In genomic region chr13:35964764-35965163, GRCh38 we compare ENCODE assay signal across 21 cellular contexts.
DNase-seq lines count a peak whose midpoint lies in the region; ATAC-seq and TF ChIP-seq lines count a peak whose summit lies in the region.
"Had no signal": no experiment of that assay in that cellular context is flagged by ENCODE, and none has a peak within 500 bp of the region (broad histone marks: within the 10 kb centered on the region; RNA-seq: fewer than 3 reads in every experiment).

No MANE protein-coding gene starts in this region.

- no TSS peak for BruUV-seq in OCI-LY7 (replicated peaks; lab: Mats Ljungman, UMichigan)

- H3K79me2 ChIP-seq in OCI-LY7 (ENCODE audit: insufficient read depth, low read depth, low read length) = no peaks in the 10 kb centered on the region

- ATAC-seq in GM18909 (IDR thresholded peaks at IDR 0.05; ENCODE audit: poor library complexity, unreplicated experiment) = no peak
- ATAC-seq in activated T-helper 17 cell treated with anti-CD3 and anti-CD28 coated beads, Interleukin-2, amount 50 U/mL, for 72 hours (replicated peaks) = no peak
- ATAC-seq: foreskin keratinocyte, upper lobe of right lung had no signal

- intact Hi-C loops in OCI-LY7 (cut with micrococcal nuclease; ENCODE audit: unreplicated experiment) = no loop called here

- no peaks in the 10 kb centered on the region for H3K9me2 ChIP-seq in OCI-LY7 (ENCODE audit: insufficient read depth, low read length)

- CTCF ChIA-PET in OCI-LY7 (lab: Charles Lee; ENCODE audit: unreplicated experiment) = no interaction called here

- no peak overlapping the region for H3K9ac ChIP-seq in SK-N-MC (ENCODE audit: insufficient read length)

- no peak for TF ChIP-seq CTCF in AG10803 (conservative IDR thresholded peaks at IDR 0.05; ENCODE audit: low read length)
- no peak for TF ChIP-seq CTCF in nephron (IDR thresholded peaks at IDR 0.05; ENCODE audit: unreplicated experiment in 3 of 3)
- TF ChIP-seq CTCF in OCI-LY7 (conservative IDR thresholded peaks at IDR 0.05; ENCODE audit: low read length) = no peak
- no peak for TF ChIP-seq CTCF in WERI-Rb-1 (IDR thresholded peaks at IDR 0.05; ENCODE audit: low read depth, low read length)

- H3K36me3 Mint-ChIP-seq in nephron (ENCODE audit: low read depth) = peaks cover 17% of the 10 kb centered on the region
- no peaks in the 10 kb centered on the region for H3K36me3 Mint-ChIP-seq in activated T-helper 17 cell treated with anti-CD3 and anti-CD28 coated beads, Interleukin-2, amount 50 U/mL, for 72 hours (ENCODE audit: low read depth)
- H3K36me3 Mint-ChIP-seq: activated naive CD8-positive, alpha-beta T cell had no signal

- H3K9me3 Mint-ChIP-seq in nephron = peaks cover 24% of the 10 kb centered on the region
- H3K9me3 Mint-ChIP-seq in activated T-helper 17 cell treated with anti-CD3 and anti-CD28 coated beads, Interleukin-2, amount 50 U/mL, for 72 hours = peaks cover 9% of the 10 kb centered on the region

- H3K27me3 Mint-ChIP-seq in nephron (ENCODE audit: low read depth) = no peaks in the 10 kb centered on the region
- peaks cover 8% of the 10 kb centered on the region for H3K27me3 Mint-ChIP-seq in activated T-helper 17 cell treated with anti-CD3 and anti-CD28 coated beads, Interleukin-2, amount 50 U/mL, for 72 hours
- H3K27me3 Mint-ChIP-seq: activated naive CD8-positive, alpha-beta T cell had no signal

- no peaks in the 10 kb centered on the region for H4K20me1 ChIP-seq in OCI-LY7 (ENCODE audit: insufficient read depth, low read length)

- peak overlapping the region; percentile 83 to 89 (median 84) for H3K27ac Mint-ChIP-seq in nephron
- H3K27ac Mint-ChIP-seq in activated T-helper 17 cell treated with anti-CD3 and anti-CD28 coated beads, Interleukin-2, amount 50 U/mL, for 72 hours = no peak overlapping the region
- H3K27ac Mint-ChIP-seq: activated naive CD8-positive, alpha-beta T cell; T-helper 1 cell treated with Interleukin-12 subunit alpha and Interleukin-12 subunit beta and Interleukin-4 antibody, amounts not matched to agents 30 μg/mL and 1 μg/mL, for 36 hours had no signal

- H2AFZ ChIP-seq in OCI-LY7 (ENCODE audit: low read length) = no peak overlapping the region

- H3K4me3 Mint-ChIP-seq in nephron = peak overlapping the region in 2 of 3 experiments; percentile 3 to 4
- no peak overlapping the region for H3K4me3 Mint-ChIP-seq in activated T-helper 17 cell treated with anti-CD3 and anti-CD28 coated beads, Interleukin-2, amount 50 U/mL, for 72 hours
- H3K4me3 Mint-ChIP-seq: activated naive CD8-positive, alpha-beta T cell; neural crest cell; T-helper 1 cell treated with Interleukin-12 subunit alpha and Interleukin-12 subunit beta and Interleukin-4 antibody, amounts not matched to agents 30 μg/mL and 1 μg/mL, for 36 hours had no signal

- no peaks in the 10 kb centered on the region for H3K4me1 ChIP-seq in OCI-LY7 (ENCODE audit: insufficient read depth, low read length, poor library complexity, severe bottlenecking)
- H3K4me1 ChIP-seq: foreskin keratinocyte, upper lobe of right lung had no signal

- no peak overlapping the region for H3K4me3 ChIP-seq in AG10803 (ENCODE audit: low read length)
- H3K4me3 ChIP-seq in SK-N-MC = peak overlapping the region; percentile 59
- H3K4me3 ChIP-seq in OCI-LY7 (ENCODE audit: low read depth, low read length, poor library complexity, severe bottlenecking) = no peak overlapping the region
- no peak overlapping the region for H3K4me3 ChIP-seq in WERI-Rb-1 (ENCODE audit: low read depth, low read length)
- H3K4me3 ChIP-seq: right atrium auricular region, upper lobe of right lung had no signal

- peaks cover 55% of the 10 kb centered on the region for H3K4me1 Mint-ChIP-seq in nephron
- H3K4me1 Mint-ChIP-seq in activated T-helper 17 cell treated with anti-CD3 and anti-CD28 coated beads, Interleukin-2, amount 50 U/mL, for 72 hours = no peaks in the 10 kb centered on the region

- DNase-seq in AG10803 (ENCODE audit: low read depth) = peak; percentile 75
- no peak for DNase-seq in SK-N-MC (ENCODE audit: low read depth, low spot score)
- peak; percentile 92 for DNase-seq in fibroblast of gingiva (ENCODE audit: low read depth)
- DNase-seq in OCI-LY7 (ENCODE audit: low spot score) = no peak
- DNase-seq in WERI-Rb-1 = no peak
- DNase-seq: activated CD4-positive, alpha-beta T cell treated with anti-CD3 and anti-CD28 coated beads for 48 hours; activated T-cell treated with anti-CD3 and anti-CD28 coated beads, Interleukin-2, amount 50 U/mL, for 1 hour; AML-193; foreskin keratinocyte; mesendoderm; NCI-H2029; NCI-H524 treated with DMSO at 0.1 percent for 48 hours; stimulated activated CD4-positive, alpha-beta T cell treated with anti-CD3 and anti-CD28 coated beads, Interleukin-4, amount 100 ng/mL, for 1 hour; upper lobe of right lung had no signal

- H3K9me3 ChIP-seq in SK-N-MC (ENCODE audit: low read depth, low read length) (0 out of 2 replicates have a peak, but pooled peaks cover 2% of the 10 kb centered on the region), OCI-LY7 (ENCODE audit: low read length) (no peaks in the 10 kb centered on the region), WERI-Rb-1 (ENCODE audit: severe bottlenecking) (no peaks in the 10 kb centered on the region)
- H3K9me3 ChIP-seq: upper lobe of right lung had no signal

- POLR2A ChIA-PET in OCI-LY7 (lab: Charles Lee) = no interaction called here

- H3K36me3 ChIP-seq in SK-N-MC (ENCODE audit: insufficient read depth, low read length) = no peaks in the 10 kb centered on the region
- H3K36me3 ChIP-seq in OCI-LY7 (ENCODE audit: insufficient read depth, low read length) = no peaks in the 10 kb centered on the region
- no peaks in the 10 kb centered on the region for H3K36me3 ChIP-seq in WERI-Rb-1
- H3K36me3 ChIP-seq: right atrium auricular region, upper lobe of right lung had no signal

- H3K27ac ChIP-seq in SK-N-MC (peak overlapping the region; percentile 39; the same call in 1 of the 2 replicates), OCI-LY7 (ENCODE audit: low read depth, low read length, poor library complexity, severe bottlenecking) (no peak overlapping the region), WERI-Rb-1 (no peak overlapping the region)
- H3K27ac ChIP-seq: foreskin keratinocyte, upper lobe of right lung had no signal

- no peaks in the 10 kb centered on the region for H3K27me3 ChIP-seq in WERI-Rb-1 (ENCODE audit: insufficient read depth, low read depth, severe bottlenecking)
- H3K27me3 ChIP-seq: foreskin keratinocyte, right atrium auricular region, upper lobe of right lung had no signal

- no peak overlapping the region for H3K4me2 ChIP-seq in OCI-LY7 (ENCODE audit: low read length)

Comparison
In these comparisons a context has a peak if more than half of its experiments do, and no peak if none do; other contexts are left out.
1. DNase-seq: peak in AG10803 (single experiment) and fibroblast of gingiva (single experiment); none in SK-N-MC (single experiment), OCI-LY7 (single experiment) and WERI-Rb-1 (single experiment).